ENCODE assay signal across 1 cellular context in the genomic region with DNA sequence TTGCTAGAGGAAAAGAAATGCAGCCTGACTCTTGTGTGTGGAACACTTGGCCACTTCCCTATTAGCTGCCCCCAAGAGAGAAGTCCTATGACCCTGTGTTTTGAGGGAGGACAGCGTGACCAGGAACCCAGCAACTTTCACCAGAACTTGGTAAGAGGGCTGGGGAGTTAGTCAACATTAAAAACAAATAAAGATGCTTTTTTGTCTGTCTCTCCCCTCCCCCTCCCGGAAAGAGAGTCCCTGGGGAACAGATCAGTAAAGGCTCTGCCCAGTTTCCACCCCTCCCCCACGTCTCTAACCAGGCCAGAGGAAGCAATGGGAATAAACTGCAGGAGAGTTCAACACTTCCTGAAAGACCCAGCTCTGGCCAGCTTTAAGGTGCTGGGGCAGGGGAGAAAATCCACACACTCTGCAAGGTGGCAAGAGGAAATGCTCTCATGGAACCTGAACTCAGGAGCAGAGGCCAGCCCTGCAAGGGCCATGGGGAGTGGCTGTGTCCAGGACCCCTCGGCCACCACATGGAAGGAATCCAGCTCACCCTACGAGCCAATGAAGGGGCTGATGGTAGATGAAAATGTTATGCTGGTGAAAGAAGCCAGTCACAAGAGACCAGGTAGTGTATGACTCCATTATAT.
TF ChIP-seq lines count a peak whose summit lies in the region.

No MANE protein-coding gene starts in this region.

TF ChIP-seq in K562, 482 proteins besides CTCF, POLR2A, EP300 and RAD21:
- TF ChIP-seq ZFP1 (CRISPR knock-in tag; IDR thresholded peaks at IDR 0.05) (no peak), SPI1 (IDR thresholded peaks at IDR 0.05; ENCODE audit: borderline replicate concordance, low read depth, low read length) (peak; percentile 50; the same call in 1 of the 2 replicates)
TF ChIP-seq in K562: peak in this region for 1.
